ENCODE assay signal across 19 cellular contexts in genomic region chr3:155270485-155271342, GRCh38. TPM values are rescaled to one million over a fixed set of nuclear protein-coding genes. Genes with fewer than 3 reads are reported as not detected.
DNase-seq lines count a peak whose midpoint lies in the region; ATAC-seq, FAIRE-seq and TF ChIP-seq lines count a peak whose summit lies in the region.
"Had no signal": no experiment of that assay in that cellular context is flagged by ENCODE, and none has a peak within 500 bp of the region (broad histone marks: within the 10 kb centered on the region; RNA-seq: fewer than 3 reads in every experiment).

No MANE protein-coding gene starts in this region.

- no peaks in the 10 kb centered on the region for H4K20me1 ChIP-seq in KMS-11 (ENCODE audit: insufficient read depth)
- H4K20me1 ChIP-seq in astrocyte (ENCODE audit: insufficient read depth, low read length): no peaks in the 10 kb centered on the region

- TF ChIP-seq POLR2A in upper lobe of left lung (IDR thresholded peaks at IDR 0.05): no peak

- H2AFZ ChIP-seq in KMS-11 (ENCODE audit: low read depth) (peak overlapping the region; percentile 77), astrocyte (ENCODE audit: low read depth, low read length) (peak overlapping the region; percentile 56)

- no peaks in the 10 kb centered on the region for H3K9me3 ChIP-seq in astrocyte (ENCODE audit: insufficient read depth, low read depth, low read length)
- no peaks in the 10 kb centered on the region for H3K9me3 ChIP-seq in upper lobe of left lung
- no peaks in the 10 kb centered on the region for H3K9me3 ChIP-seq in left ventricle myocardium inferior (replicated peaks)
- H3K9me3 ChIP-seq: body of pancreas, testis had no signal

- peak overlapping the region; percentile 85 for H3K27ac Mint-ChIP-seq in Calu3 (ENCODE audit: unreplicated experiment)
- peak overlapping the region; percentile 63 for H3K27ac Mint-ChIP-seq in astrocyte (ENCODE audit: unreplicated experiment)
- no peak overlapping the region for H3K27ac Mint-ChIP-seq in activated naive CD4-positive, alpha-beta T cell treated with anti-CD3 and anti-CD28 coated beads, Interleukin-2, amount 10 ng/mL, durations not matched to agents 7 days and 5 days
- H3K27ac Mint-ChIP-seq: natural killer cell, T-cell had no signal

- peak; percentile 50 for DNase-seq in Calu3
- DNase-seq in astrocyte (ENCODE audit: low read depth): peak; percentile 11
- peak; percentile 53 for DNase-seq in islet precursor cell
- DNase-seq in upper lobe of left lung: no peak
- DNase-seq in activated naive CD4-positive, alpha-beta T cell treated with anti-CD3 and anti-CD28 coated beads, Interleukin-2, amount 10 ng/mL, durations not matched to agents 7 days and 5 days: no peak
- DNase-seq in left ventricle myocardium inferior: no peak
- DNase-seq: activated CD4-positive, CD25-positive, alpha-beta regulatory T cell; body of pancreas; dermis blood vessel endothelial cell; natural killer cell; NCI-H1417 treated with DMSO at 0.1 percent for 48 hours; NCI-H226; T-cell; testis had no signal

- CTCF ChIA-PET in Calu3 (lab: Charles Lee): interaction anchor here (0.6 to 1.2 kb wide), 3 partner anchors 51 to 474 kb away, joined by 3 to 4 read pairs (median 4); no protein-coding TSS in a partner anchor
- CTCF ChIA-PET in activated naive CD4-positive, alpha-beta T cell treated with anti-CD3 and anti-CD28 coated beads, Interleukin-2, amount 10 ng/mL, durations not matched to agents 7 days and 5 days (lab: Charles Lee): no interaction called here

- intact Hi-C loops in Calu3 (cut with micrococcal nuclease; ENCODE audit: unreplicated experiment): loop anchor here (1.0 kb wide), 3 partner anchors 13 to 53 kb away; no protein-coding TSS in a partner anchor
- intact Hi-C loops in left ventricle myocardium inferior (cut with micrococcal nuclease): no loop called here

- H3K36me3 ChIP-seq in KMS-11 (ENCODE audit: insufficient read depth): no peaks in the 10 kb centered on the region
- H3K36me3 ChIP-seq in astrocyte (ENCODE audit: insufficient read depth, low read length): no peaks in the 10 kb centered on the region
- no peaks in the 10 kb centered on the region for H3K36me3 ChIP-seq in upper lobe of left lung
- no peaks in the 10 kb centered on the region for H3K36me3 ChIP-seq in left ventricle myocardium inferior

- H3K27me3 ChIP-seq in KMS-11 (ENCODE audit: insufficient read depth, low read depth): no peaks in the 10 kb centered on the region
- H3K27me3 ChIP-seq in astrocyte (ENCODE audit: insufficient read depth, low read length): no peaks in the 10 kb centered on the region
- H3K27me3 ChIP-seq in upper lobe of left lung: no peaks in the 10 kb centered on the region
- H3K27me3 ChIP-seq in left ventricle myocardium inferior (ENCODE audit: low read depth): no peaks in the 10 kb centered on the region
- H3K27me3 ChIP-seq: body of pancreas, testis had no signal

- H3K4me3 ChIP-seq in KMS-11 (IDR thresholded peaks at IDR 0.05; ENCODE audit: insufficient read depth, low read depth, low read length): peak overlapping the region; percentile 74
- no peak overlapping the region for H3K4me3 ChIP-seq in astrocyte (ENCODE audit: insufficient read depth, low read depth, low read length)
- H3K4me3 ChIP-seq in upper lobe of left lung: no peak overlapping the region
- H3K4me3 ChIP-seq in left ventricle myocardium inferior: no peak overlapping the region
- H3K4me3 ChIP-seq: body of pancreas, testis had no signal

- WGBS in upper lobe of left lung, 2 donors: 72 to 77% methylated on average over 7 to 8 of the region's 8 CpGs

- FAIRE-seq in astrocyte (lab: Jason Lieb, UNC): no peak
- FAIRE-seq: HepG2 had no signal

- H3K9ac ChIP-seq in KMS-11: peak overlapping the region; percentile 36; the same call in 1 of the 2 replicates
- H3K9ac ChIP-seq in astrocyte (ENCODE audit: low read length): no peak overlapping the region

- no peaks in the 10 kb centered on the region for H3K79me2 ChIP-seq in KMS-11 (ENCODE audit: insufficient read depth, low read depth)
- no peaks in the 10 kb centered on the region for H3K79me2 ChIP-seq in astrocyte (ENCODE audit: insufficient read depth, low read length)

- H3K9me3 Mint-ChIP-seq in Calu3 (ENCODE audit: low read depth, unreplicated experiment) (no peaks in the 10 kb centered on the region), astrocyte (ENCODE audit: unreplicated experiment) (no peaks in the 10 kb centered on the region)
- no peaks in the 10 kb centered on the region for H3K9me3 Mint-ChIP-seq in activated naive CD4-positive, alpha-beta T cell treated with anti-CD3 and anti-CD28 coated beads, Interleukin-2, amount 10 ng/mL, durations not matched to agents 7 days and 5 days
- H3K9me3 Mint-ChIP-seq: natural killer cell, T-cell had no signal

- no peak for TF ChIP-seq EP300 in upper lobe of left lung (IDR thresholded peaks at IDR 0.05)

- peak overlapping the region; percentile 85 for H3K4me2 ChIP-seq in KMS-11
- no peak overlapping the region for H3K4me2 ChIP-seq in astrocyte (ENCODE audit: low read length)

- peaks cover 41% of the 10 kb centered on the region for H3K4me1 ChIP-seq in KMS-11 (ENCODE audit: low read depth, poor library complexity, severe bottlenecking)
- no peaks in the 10 kb centered on the region for H3K4me1 ChIP-seq in astrocyte (ENCODE audit: insufficient read depth, low read length)
- no peaks in the 10 kb centered on the region for H3K4me1 ChIP-seq in upper lobe of left lung
- no peaks in the 10 kb centered on the region for H3K4me1 ChIP-seq in left ventricle myocardium inferior
- H3K4me1 ChIP-seq: body of pancreas, testis had no signal

- ATAC-seq in upper lobe of left lung (ENCODE audit: low FRiP score in 2 of 2) (no peak), GM18868 (IDR thresholded peaks at IDR 0.05; ENCODE audit: unreplicated experiment) (no peak)
- ATAC-seq: body of pancreas, HepG2, natural killer cell, T-cell had no signal

- TF ChIP-seq CTCF in Calu3 (IDR thresholded peaks at IDR 0.05; ENCODE audit: unreplicated experiment): no peak
- no peak for TF ChIP-seq CTCF in KMS-11 (conservative IDR thresholded peaks at IDR 0.05; ENCODE audit: low read depth, low read length)
- TF ChIP-seq CTCF in astrocyte (IDR thresholded peaks at IDR 0.05; ENCODE audit: insufficient read depth, low read depth, low read length): no peak
- no peak for TF ChIP-seq CTCF in upper lobe of left lung (IDR thresholded peaks at IDR 0.05)
- TF ChIP-seq CTCF in left ventricle myocardium inferior (IDR thresholded peaks at IDR 0.05; ENCODE audit: borderline replicate concordance): no peak

- H3K36me3 Mint-ChIP-seq in Calu3 (ENCODE audit: insufficient read depth, unreplicated experiment) (peaks cover 5% of the 10 kb centered on the region), astrocyte (ENCODE audit: low read depth, unreplicated experiment) (no peaks in the 10 kb centered on the region)
- no peaks in the 10 kb centered on the region for H3K36me3 Mint-ChIP-seq in activated naive CD4-positive, alpha-beta T cell treated with anti-CD3 and anti-CD28 coated beads, Interleukin-2, amount 10 ng/mL, durations not matched to agents 7 days and 5 days
- H3K36me3 Mint-ChIP-seq: natural killer cell, T-cell had no signal

- H3K4me3 Mint-ChIP-seq in Calu3 (ENCODE audit: low read depth, unreplicated experiment) (peak overlapping the region; percentile 14), astrocyte (ENCODE audit: unreplicated experiment) (no peak overlapping the region)
- H3K4me3 Mint-ChIP-seq in activated naive CD4-positive, alpha-beta T cell treated with anti-CD3 and anti-CD28 coated beads, Interleukin-2, amount 10 ng/mL, durations not matched to agents 7 days and 5 days: no peak overlapping the region
- H3K4me3 Mint-ChIP-seq: natural killer cell, T-cell had no signal

- peaks cover 28% of the 10 kb centered on the region for H3K4me1 Mint-ChIP-seq in Calu3 (ENCODE audit: low read depth, unreplicated experiment)
- H3K4me1 Mint-ChIP-seq in astrocyte (ENCODE audit: low read depth, unreplicated experiment): peaks cover 17% of the 10 kb centered on the region
- no peaks in the 10 kb centered on the region for H3K4me1 Mint-ChIP-seq in activated naive CD4-positive, alpha-beta T cell treated with anti-CD3 and anti-CD28 coated beads, Interleukin-2, amount 10 ng/mL, durations not matched to agents 7 days and 5 days
- H3K4me1 Mint-ChIP-seq: natural killer cell, T-cell had no signal

- H3K27me3 Mint-ChIP-seq in Calu3 (ENCODE audit: unreplicated experiment) (no peaks in the 10 kb centered on the region), astrocyte (ENCODE audit: low read depth, unreplicated experiment) (no peaks in the 10 kb centered on the region)
- H3K27me3 Mint-ChIP-seq in activated naive CD4-positive, alpha-beta T cell treated with anti-CD3 and anti-CD28 coated beads, Interleukin-2, amount 10 ng/mL, durations not matched to agents 7 days and 5 days: no peaks in the 10 kb centered on the region
- H3K27me3 Mint-ChIP-seq: T-cell had no signal

- BruUV-seq in Calu3 (replicated peaks; lab: Mats Ljungman, UMichigan): no TSS peak

- H3K27ac ChIP-seq in KMS-11 (peak overlapping the region; percentile 76), astrocyte (ENCODE audit: low read depth, low read length) (no peak overlapping the region), upper lobe of left lung (no peak overlapping the region), left ventricle myocardium inferior (replicated peaks) (no peak overlapping the region)
- H3K27ac ChIP-seq: body of pancreas, testis had no signal

RNA-seq across cellular contexts. Expression of gene STRIT1, which starts 22.8 kb away (rescaled TPM):
- total RNA-seq in Calu3 (2022) (not detected in 2 replicates), astrocyte (not detected in 2 replicates), upper lobe of left lung (1 to 10 TPM in 1 of 6 donors, not detected in 5; 2.1 TPM), left ventricle myocardium inferior (11.7 TPM)
- total RNA-seq: activated CD8-positive, alpha-beta memory T cell treated with anti-CD3 and anti-CD28 coated beads for 36 hours; body of pancreas; dermis blood vessel endothelial cell; HepG2; natural killer cell; pulmonary artery endothelial cell; T-cell; testis had no signal

Comparison
In these comparisons a context has a peak if more than half of its experiments do, and no peak if none do; other contexts are left out.
1. DNase-seq: peak in Calu3 (single experiment), astrocyte (single experiment) and islet precursor cell (single experiment); none in upper lobe of left lung (0 of 2), activated naive CD4-positive, alpha-beta T cell treated with anti-CD3 and anti-CD28 coated beads, Interleukin-2, amount 10 ng/mL, durations not matched to agents 7 days and 5 days (single experiment) and left ventricle myocardium inferior (single experiment).